12 cellular contexts compared by ENCODE assay signal in genomic region chr19:35107541-35107939, GRCh38. TPM values are rescaled to one million over a fixed set of nuclear protein-coding genes. Genes with fewer than 3 reads are reported as not detected.
DNase-seq lines count a peak whose midpoint lies in the region; ATAC-seq, FAIRE-seq and TF ChIP-seq lines count a peak whose summit lies in the region.
"Had no signal": no experiment of that assay in that cellular context is flagged by ENCODE, and none has a peak within 500 bp of the region (broad histone marks: within the 10 kb centered on the region; RNA-seq: fewer than 3 reads in every experiment).

No MANE protein-coding gene starts in this region.

- H3K4me3 Mint-ChIP-seq in dendritic cell treated with granulocyte-macrophage colony-stimulating factor and Interleukin-4, amounts not matched to agents 40 ng/mL and 50 ng/mL, for 4 days, result no peak overlapping the region
- H3K4me3 Mint-ChIP-seq: central memory CD8-positive, alpha-beta T cell had no signal

- H3K4me1 Mint-ChIP-seq in dendritic cell treated with granulocyte-macrophage colony-stimulating factor and Interleukin-4, amounts not matched to agents 40 ng/mL and 50 ng/mL, for 4 days (ENCODE audit: low read depth), result peaks cover 34% of the 10 kb centered on the region
- H3K4me1 Mint-ChIP-seq: central memory CD8-positive, alpha-beta T cell had no signal

- intact Hi-C loops in Right ventricle myocardium inferior (cut with DNase I) (no loop called here), cardiac septum (cut with DNase I) (no loop called here), lower lobe of right lung (cut with DNase I) (no loop called here), uterus (cut with DNase I; ENCODE audit: low total_unique reads) (no loop called here)
- intact Hi-C loops in dendritic cell treated with granulocyte-macrophage colony-stimulating factor and Interleukin-4, amounts not matched to agents 40 ng/mL and 50 ng/mL, for 4 days (cut with micrococcal nuclease), result no loop called here

- ATAC-seq in Right ventricle myocardium inferior (peak; percentile 47), lower lobe of right lung (peak; percentile 40 to 46), HG02759 (IDR thresholded peaks at IDR 0.05; ENCODE audit: unreplicated experiment) (no peak), left lobe of liver (no peak)

- no peaks in the 10 kb centered on the region for H3K36me3 ChIP-seq in lower lobe of right lung
- no peaks in the 10 kb centered on the region for H3K36me3 ChIP-seq in uterus
- H3K36me3 ChIP-seq: BE2C had no signal

- H3K27ac ChIP-seq in lower lobe of right lung, result no peak overlapping the region
- no peak overlapping the region for H3K27ac ChIP-seq in uterus

- H3K9me3 ChIP-seq in lower lobe of right lung (no peaks in the 10 kb centered on the region), uterus (no peaks in the 10 kb centered on the region)
- H3K9me3 ChIP-seq: BE2C had no signal

- no peaks in the 10 kb centered on the region for H3K9me3 Mint-ChIP-seq in dendritic cell treated with granulocyte-macrophage colony-stimulating factor and Interleukin-4, amounts not matched to agents 40 ng/mL and 50 ng/mL, for 4 days
- H3K9me3 Mint-ChIP-seq: central memory CD8-positive, alpha-beta T cell had no signal

- H3K36me3 Mint-ChIP-seq in dendritic cell treated with granulocyte-macrophage colony-stimulating factor and Interleukin-4, amounts not matched to agents 40 ng/mL and 50 ng/mL, for 4 days (ENCODE audit: low read depth), result no peaks in the 10 kb centered on the region

- H3K27me3 ChIP-seq in lower lobe of right lung (ENCODE audit: low read depth) (no peaks in the 10 kb centered on the region), uterus (no peaks in the 10 kb centered on the region)
- H3K27me3 ChIP-seq: BE2C had no signal

- DNase-seq in Right ventricle myocardium inferior (ENCODE audit: missing footprints) (no peak), cardiac septum (ENCODE audit: low spot score) (no peak), lower lobe of right lung (no peak), urothelium cell line (ENCODE audit: low spot score) (peak; percentile 79), uterus (no peak), left lobe of liver (ENCODE audit: low spot score) (no peak)
- DNase-seq: BE2C; NK-92 treated with Interleukin-12 subunit alpha and Interleukin-12 subunit beta, amount 100 ng/mL, for 24 hours had no signal

- TF ChIP-seq CTCF in lower lobe of right lung (IDR thresholded peaks at IDR 0.05), result no peak
- no peak for TF ChIP-seq CTCF in uterus (IDR thresholded peaks at IDR 0.05)

- no peak overlapping the region for H3K4me3 ChIP-seq in lower lobe of right lung
- no peak overlapping the region for H3K4me3 ChIP-seq in uterus

- H3K27me3 Mint-ChIP-seq in dendritic cell treated with granulocyte-macrophage colony-stimulating factor and Interleukin-4, amounts not matched to agents 40 ng/mL and 50 ng/mL, for 4 days, result peaks cover 20% of the 10 kb centered on the region

- FAIRE-seq in urothelium cell line (lab: Jason Lieb, UNC), result no peak
- FAIRE-seq: GM18507 had no signal

- no peak for TF ChIP-seq POLR2A in uterus (IDR thresholded peaks at IDR 0.05)

- H3K27ac Mint-ChIP-seq in dendritic cell treated with granulocyte-macrophage colony-stimulating factor and Interleukin-4, amounts not matched to agents 40 ng/mL and 50 ng/mL, for 4 days, result peak overlapping the region; percentile 76

- H3K4me1 ChIP-seq in lower lobe of right lung (peaks cover 5% of the 10 kb centered on the region), uterus (no peaks in the 10 kb centered on the region)
- H3K4me1 ChIP-seq: BE2C had no signal

RNA-seq across cellular contexts. Expression of gene FXYD3, which starts 8.1 kb away (rescaled TPM):
- total RNA-seq in Right ventricle myocardium inferior (2.3 TPM), cardiac septum (not detected), lower lobe of right lung (135 TPM), uterus (1 to 10 TPM; 1.5 to 3.8 (median 1.6) TPM), left lobe of liver (1.4 TPM)

RNA-seq across cellular contexts. Expression of gene LGI4, which starts 27.3 kb away (rescaled TPM):
- total RNA-seq in Right ventricle myocardium inferior, result 10.0 TPM
- total RNA-seq in cardiac septum, result 8.1 TPM
- total RNA-seq in lower lobe of right lung, result 6.3 TPM
- 10 to 100 TPM in 3 of 4 donors, 1 to 10 TPM in 1; 5.1 to 44.4 (median 19.7) TPM for total RNA-seq in uterus
- total RNA-seq in left lobe of liver, result 1.9 TPM

RNA-seq across cellular contexts. Expression of gene FXYD1, which starts 31.1 kb away (rescaled TPM):
- total RNA-seq in Right ventricle myocardium inferior, result 556 TPM
- 613 TPM for total RNA-seq in cardiac septum
- 49.7 TPM for total RNA-seq in lower lobe of right lung
- total RNA-seq in uterus, result 100 to 1,000 TPM in 2 of 4 donors, 10 to 100 TPM in 2; 18.1 to 214 (median 105) TPM
- total RNA-seq in left lobe of liver, result 280 TPM

RNA-seq across cellular contexts. Expression of gene FXYD7, which starts 35.5 kb away (rescaled TPM):
- not detected for total RNA-seq in Right ventricle myocardium inferior
- not detected for total RNA-seq in cardiac septum
- not detected for total RNA-seq in lower lobe of right lung
- total RNA-seq in uterus, result 1 to 10 TPM in 1 of 4 donors, under 1 TPM in 1, not detected in 2; 0.83 to 3.7 TPM
- total RNA-seq in left lobe of liver, result 0.60 TPM

RNA-seq across cellular contexts. Expression of gene FXYD5, which starts 47.0 kb away (rescaled TPM):
- 23.5 TPM for total RNA-seq in Right ventricle myocardium inferior
- total RNA-seq in cardiac septum, result 19.0 TPM
- total RNA-seq in lower lobe of right lung, result 152 TPM
- total RNA-seq in uterus, result 10 to 100 TPM; 10.9 to 86.2 (median 34.2) TPM
- total RNA-seq in left lobe of liver, result 7.6 TPM

Comparison
In these comparisons a context has a peak if more than half of its experiments do, and no peak if none do; other contexts are left out.
1. ATAC-seq: peak in Right ventricle myocardium inferior (single experiment) and lower lobe of right lung (2 of 2); none in HG02759 (single experiment) and left lobe of liver (single experiment).
2. RNA of gene FXYD3, which starts 8.1 kb away (total RNA-seq): 135 TPM in lower lobe of right lung (single experiment); 2.3 TPM in Right ventricle myocardium inferior (single experiment), 1.5 to 3.8 TPM in uterus, 1.4 TPM in left lobe of liver (single experiment) and not detected in cardiac septum (single experiment); every median in the first group is over 10 times any median in the second.